8 cellular contexts compared by ENCODE assay signal in genomic region chr1:160096491-160097116, GRCh38. TPM values are rescaled to one million over a fixed set of nuclear protein-coding genes. Genes with fewer than 3 reads are reported as not detected.
DNase-seq lines count a peak whose midpoint lies in the region; ATAC-seq and TF ChIP-seq lines count a peak whose summit lies in the region.

No MANE protein-coding gene starts in this region.

- H3K4me3 ChIP-seq in CD8-positive, alpha-beta memory T cell (ENCODE audit: low read length), result peak overlapping the region; percentile 89
- H3K4me3 ChIP-seq in NB4 (ENCODE audit: low read depth, low read length) (no peak overlapping the region), duodenal mucosa (ENCODE audit: low read depth in 1 of 2, low read length in 2 of 2) (peak overlapping the region; percentile 84 to 87), neural progenitor cell (no peak overlapping the region)

- peaks cover 14% of the 10 kb centered on the region for H3K79me2 ChIP-seq in neural progenitor cell (ENCODE audit: low read depth)

- peak overlapping the region; percentile 23 to 95 (median 86) for H3K27ac Mint-ChIP-seq in CD8-positive, alpha-beta memory T cell
- no peak overlapping the region for H3K27ac Mint-ChIP-seq in neural progenitor cell

- H3K4me2 ChIP-seq in neural progenitor cell, result peak overlapping the region; percentile 93

- H3K27me3 Mint-ChIP-seq in CD8-positive, alpha-beta memory T cell, result peaks cover 0 to 2% of the 10 kb centered on the region in 2 donors
- H3K27me3 Mint-ChIP-seq in neural progenitor cell (ENCODE audit: insufficient read depth, low read depth), result peaks cover 8% of the 10 kb centered on the region

- CTCF ChIA-PET in CD8-positive, alpha-beta memory T cell (lab: Charles Lee), result interaction anchor here (1.0 to 6.8 kb wide), 2 partner anchors 9 to 11 kb away, joined by 3 to 81 read pairs; no protein-coding TSS in a partner anchor

- TF ChIP-seq POLR2A in NB4 (IDR thresholded peaks at IDR 0.05; ENCODE audit: extremely low read depth, insufficient read length), result no peak

- H3K4me3 Mint-ChIP-seq in CD8-positive, alpha-beta memory T cell, result peak overlapping the region; percentile 89 to 93 (median 91)
- H3K4me3 Mint-ChIP-seq in neural progenitor cell, result peak overlapping the region; percentile 86

- no peak overlapping the region for H3K27ac ChIP-seq in CD8-positive, alpha-beta memory T cell (ENCODE audit: low read depth, low read length)
- H3K27ac ChIP-seq in duodenal mucosa (ENCODE audit: low read depth, low read length) (no peak overlapping the region), neural progenitor cell (no peak overlapping the region)

- no peak for TF ChIP-seq CTCF in NB4 (IDR thresholded peaks at IDR 0.05; ENCODE audit: low read depth, low read length)
- TF ChIP-seq CTCF in neural progenitor cell (IDR thresholded peaks at IDR 0.05), result no peak

- H3K9ac ChIP-seq in duodenal mucosa (ENCODE audit: low read depth in 1 of 2, low read length in 2 of 2) (peak overlapping the region; percentile 84 to 91), neural progenitor cell (no peak overlapping the region)

- ATAC-seq in HG03097 (IDR thresholded peaks at IDR 0.05; ENCODE audit: low FRiP score, unreplicated experiment), result no peak

- POLR2A ChIA-PET in CD8-positive, alpha-beta memory T cell (lab: Charles Lee), result no interaction called here

- no peaks in the 10 kb centered on the region for H3K27me3 ChIP-seq in CD8-positive, alpha-beta memory T cell (ENCODE audit: insufficient read depth, low read length, poor library complexity, severe bottlenecking)
- H3K27me3 ChIP-seq in duodenal mucosa (ENCODE audit: control insufficient read depth in 1 of 2, insufficient read depth in 2 of 2, low read length in 2 of 2), result no peaks in the 10 kb centered on the region
- H3K27me3 ChIP-seq in neural progenitor cell, result peaks cover 18% of the 10 kb centered on the region

- H3K36me3 Mint-ChIP-seq in CD8-positive, alpha-beta memory T cell, result peaks cover 0 to 45% (median 3%) of the 10 kb centered on the region in 3 donors
- H3K36me3 Mint-ChIP-seq in neural progenitor cell, result no peaks in the 10 kb centered on the region

- peaks cover 44 to 73% (median 52%) of the 10 kb centered on the region in 3 donors for H3K4me1 Mint-ChIP-seq in CD8-positive, alpha-beta memory T cell
- H3K4me1 Mint-ChIP-seq in neural progenitor cell, result peaks cover 39% of the 10 kb centered on the region

- H2AFZ ChIP-seq in neural progenitor cell (replicated peaks), result no peak overlapping the region

- no peaks in the 10 kb centered on the region for H3K9me3 Mint-ChIP-seq in CD8-positive, alpha-beta memory T cell
- no peaks in the 10 kb centered on the region for H3K9me3 Mint-ChIP-seq in neural progenitor cell

- DNase-seq in CD8-positive, alpha-beta memory T cell, result peak in 1 of 5 donors; percentile 35
- DNase-seq in NB4 (ENCODE audit: low read depth) (peak; percentile 62), neural progenitor cell (ENCODE audit: low spot score) (no peak), midbrain (lab: John Stamatoyannopoulos, UW) (no peak), KG1 (lab: John Stamatoyannopoulos, UW) (no peak), NCI-H1105 treated with DMSO at 0.1 percent for 48 hours (lab: John Stamatoyannopoulos, UW) (no peak)

- H3K9me3 ChIP-seq in CD8-positive, alpha-beta memory T cell (ENCODE audit: low read length), result no peaks in the 10 kb centered on the region
- H3K9me3 ChIP-seq in duodenal mucosa (ENCODE audit: control insufficient read depth in 1 of 2, low read length in 2 of 2) (no peaks in the 10 kb centered on the region), neural progenitor cell (ENCODE audit: low read depth) (no peaks in the 10 kb centered on the region)

- H3K36me3 ChIP-seq in CD8-positive, alpha-beta memory T cell (ENCODE audit: insufficient read depth, low read length), result peaks cover 9% of the 10 kb centered on the region
- H3K36me3 ChIP-seq in duodenal mucosa (ENCODE audit: control insufficient read depth in 1 of 2, insufficient read depth in 2 of 2, low read length in 2 of 2) (peaks cover 13 to 30% of the 10 kb centered on the region in 2 donors), neural progenitor cell (no peaks in the 10 kb centered on the region)

- peaks cover 54% of the 10 kb centered on the region for H3K4me1 ChIP-seq in CD8-positive, alpha-beta memory T cell (ENCODE audit: insufficient read depth, low read length)
- H3K4me1 ChIP-seq in duodenal mucosa (ENCODE audit: control insufficient read depth in 1 of 2, insufficient read depth in 2 of 2, low read length in 2 of 2) (peaks cover 62 to 74% of the 10 kb centered on the region in 2 donors), neural progenitor cell (peaks cover 24% of the 10 kb centered on the region)

- peaks cover 21% of the 10 kb centered on the region for H3F3A ChIP-seq in neural progenitor cell (ENCODE audit: low read depth)

- peaks cover 12% of the 10 kb centered on the region for H4K20me1 ChIP-seq in neural progenitor cell (ENCODE audit: low read depth)

RNA-seq across cellular contexts. Expression of gene IGSF8, which starts 1.8 kb away (rescaled TPM):
- 10 to 100 TPM; 39.5 to 42.7 TPM for total RNA-seq in CD8-positive, alpha-beta memory T cell
- polyA plus RNA-seq in CD8-positive, alpha-beta memory T cell, result 59.2 TPM
- 9.4 and 23.4 TPM in 2 replicates for total RNA-seq in neural progenitor cell (ENCODE audit: low replicate concordance)

RNA-seq across cellular contexts. Expression of gene KCNJ9, which starts 15.3 kb away (rescaled TPM):
- under 1 TPM in 1 of 2 experiments, not detected in 1; 0.04 TPM for total RNA-seq in CD8-positive, alpha-beta memory T cell
- polyA plus RNA-seq in CD8-positive, alpha-beta memory T cell, result not detected
- 0.09 TPM in 2 replicates for total RNA-seq in neural progenitor cell (ENCODE audit: low replicate concordance)

RNA-seq across cellular contexts. Expression of gene ATP1A2, which starts 19.0 kb away (rescaled TPM):
- total RNA-seq in CD8-positive, alpha-beta memory T cell, result not detected
- not detected for polyA plus RNA-seq in CD8-positive, alpha-beta memory T cell
- total RNA-seq in neural progenitor cell (ENCODE audit: low replicate concordance), result 88.6 and 154 TPM in 2 replicates

RNA-seq across cellular contexts. Expression of gene KCNJ10, which starts 26.6 kb away (rescaled TPM):
- under 1 TPM in 1 of 2 experiments, not detected in 1; 0.13 TPM for total RNA-seq in CD8-positive, alpha-beta memory T cell
- not detected for polyA plus RNA-seq in CD8-positive, alpha-beta memory T cell
- total RNA-seq in neural progenitor cell (ENCODE audit: low replicate concordance), result 0.15 TPM in 1 of 2 replicates, not detected in the other

RNA-seq across cellular contexts. Expression of gene ATP1A4, which starts 54.8 kb away (rescaled TPM):
- total RNA-seq in CD8-positive, alpha-beta memory T cell, result not detected
- polyA plus RNA-seq in CD8-positive, alpha-beta memory T cell, result not detected
- total RNA-seq in neural progenitor cell (ENCODE audit: low replicate concordance), result 0.17 and 0.62 TPM in 2 replicates

Comparison
In these comparisons a context has a peak if more than half of its experiments do, and no peak if none do; other contexts are left out.
1. H3K4me3 ChIP-seq: peak in CD8-positive, alpha-beta memory T cell (single experiment) and duodenal mucosa (2 of 2); none in NB4 (single experiment) and neural progenitor cell (single experiment).
2. RNA of gene ATP1A2, which starts 19.0 kb away (total RNA-seq): 88.6 to 154 TPM in neural progenitor cell; not detected in CD8-positive, alpha-beta memory T cell; every median in the first group is over 10 times any median in the second.